ENCODE assay signal across 26 cellular contexts in the genomic region with DNA sequence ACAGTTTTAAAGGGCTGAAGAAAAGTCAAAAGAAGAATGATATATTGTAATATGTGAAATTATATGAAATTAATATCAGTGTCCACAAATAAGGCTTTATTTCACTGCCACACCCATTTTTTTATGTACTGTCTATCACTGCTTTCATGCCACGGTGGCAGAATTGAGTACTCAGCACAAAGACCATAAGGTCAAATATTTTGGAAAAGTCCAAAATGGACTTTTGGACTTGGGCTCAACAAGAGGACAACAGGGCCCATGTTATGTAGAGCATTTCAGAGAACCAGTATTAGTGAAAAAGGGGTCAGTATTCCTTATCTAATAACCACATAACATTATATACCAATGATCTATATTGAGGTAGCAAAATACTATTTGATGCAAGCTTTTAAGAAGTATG.
"Had no signal": no experiment of that assay in that cellular context is flagged by ENCODE, and none has a peak within 500 bp of the region (broad histone marks: within the 10 kb centered on the region; RNA-seq: fewer than 3 reads in every experiment).

No MANE protein-coding gene starts in this region.

- H3K27ac ChIP-seq: colonic mucosa, coronary artery, dorsolateral prefrontal cortex, epithelial cell of prostate, esophagus muscularis mucosa, esophagus squamous epithelium, foreskin keratinocyte, gastrocnemius medialis, heart left ventricle, heart right ventricle had no signal

- H3K27me3 ChIP-seq: colonic mucosa, esophagus muscularis mucosa, esophagus squamous epithelium, foreskin keratinocyte, gastrocnemius medialis, heart left ventricle, heart right ventricle had no signal

- H3K4me1 ChIP-seq: colonic mucosa, esophagus muscularis mucosa, esophagus squamous epithelium, foreskin keratinocyte, gastrocnemius medialis, heart left ventricle, heart right ventricle had no signal

- H3K36me3 ChIP-seq: colonic mucosa, esophagus muscularis mucosa, esophagus squamous epithelium, gastrocnemius medialis, heart left ventricle, heart right ventricle had no signal

- ATAC-seq: effector memory CD8-positive, alpha-beta T cell; foreskin keratinocyte; gastrocnemius medialis; heart left ventricle; heart right ventricle had no signal

- FAIRE-seq: colon, endometrium, endothelial cell of umbilical vein, frontal cortex had no signal

- H3K4me3 ChIP-seq: colonic mucosa, coronary artery, dorsolateral prefrontal cortex, esophagus muscularis mucosa, esophagus squamous epithelium, gastrocnemius medialis, heart left ventricle, heart right ventricle had no signal

- H3K9me3 ChIP-seq: colonic mucosa, esophagus squamous epithelium, gastrocnemius medialis had no signal

- DNase-seq: colonic mucosa; cortex of kidney; dermis blood vessel endothelial cell; dorsolateral prefrontal cortex; effector CD4-positive, alpha-beta T cell; effector CD8-positive, alpha-beta T cell; effector memory CD4-positive, alpha-beta T cell; effector memory CD8-positive, alpha-beta T cell; endodermal cell; erythroblast; esophagus squamous epithelium; foreskin fibroblast; foreskin keratinocyte; foreskin melanocyte; gastrocnemius medialis; glutamatergic neuron; head of caudate nucleus; heart left ventricle; heart right ventricle had no signal
